1 cellular context compared by ENCODE assay signal in the genomic region with DNA sequence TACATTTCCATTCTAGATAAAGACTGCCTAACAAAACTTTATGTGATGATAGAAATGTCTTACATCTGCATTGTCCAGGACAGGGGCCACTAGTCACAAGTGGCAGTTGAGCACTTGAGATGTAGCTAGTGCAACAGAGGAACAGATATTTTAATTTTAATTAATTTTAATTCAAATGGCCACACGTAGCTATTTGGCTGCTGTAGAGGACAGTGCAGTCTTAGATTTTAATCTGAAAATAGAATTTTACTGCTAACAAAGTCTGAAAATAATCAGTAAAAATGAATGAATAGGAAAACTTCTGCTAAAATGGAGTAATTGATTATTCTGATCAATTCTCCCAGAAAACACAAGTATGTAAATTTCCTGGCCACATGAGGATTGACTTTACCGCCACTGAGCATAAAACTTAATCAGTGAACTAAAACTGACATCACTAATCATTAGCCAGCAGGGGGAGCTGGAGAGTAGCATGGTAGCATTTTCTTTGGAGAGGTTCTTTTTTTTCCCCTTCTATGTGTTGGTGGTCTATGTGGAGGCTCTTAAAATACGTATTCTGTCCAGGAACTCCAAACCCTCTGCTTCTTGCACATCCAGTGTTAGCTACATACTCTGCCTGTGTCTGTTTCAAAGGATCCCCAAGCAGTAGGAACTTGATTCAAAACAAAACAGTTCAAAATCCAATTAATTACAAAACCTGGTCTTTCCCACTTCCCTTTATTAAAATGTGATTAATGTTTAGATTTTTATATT.
TF ChIP-seq lines count a peak whose summit lies in the region.

No MANE protein-coding gene starts in this region.

TF ChIP-seq in HCT116, 20 proteins besides CTCF, POLR2A, EP300 and RAD21 (continued from another document):
- TF ChIP-seq, protein P1, sequence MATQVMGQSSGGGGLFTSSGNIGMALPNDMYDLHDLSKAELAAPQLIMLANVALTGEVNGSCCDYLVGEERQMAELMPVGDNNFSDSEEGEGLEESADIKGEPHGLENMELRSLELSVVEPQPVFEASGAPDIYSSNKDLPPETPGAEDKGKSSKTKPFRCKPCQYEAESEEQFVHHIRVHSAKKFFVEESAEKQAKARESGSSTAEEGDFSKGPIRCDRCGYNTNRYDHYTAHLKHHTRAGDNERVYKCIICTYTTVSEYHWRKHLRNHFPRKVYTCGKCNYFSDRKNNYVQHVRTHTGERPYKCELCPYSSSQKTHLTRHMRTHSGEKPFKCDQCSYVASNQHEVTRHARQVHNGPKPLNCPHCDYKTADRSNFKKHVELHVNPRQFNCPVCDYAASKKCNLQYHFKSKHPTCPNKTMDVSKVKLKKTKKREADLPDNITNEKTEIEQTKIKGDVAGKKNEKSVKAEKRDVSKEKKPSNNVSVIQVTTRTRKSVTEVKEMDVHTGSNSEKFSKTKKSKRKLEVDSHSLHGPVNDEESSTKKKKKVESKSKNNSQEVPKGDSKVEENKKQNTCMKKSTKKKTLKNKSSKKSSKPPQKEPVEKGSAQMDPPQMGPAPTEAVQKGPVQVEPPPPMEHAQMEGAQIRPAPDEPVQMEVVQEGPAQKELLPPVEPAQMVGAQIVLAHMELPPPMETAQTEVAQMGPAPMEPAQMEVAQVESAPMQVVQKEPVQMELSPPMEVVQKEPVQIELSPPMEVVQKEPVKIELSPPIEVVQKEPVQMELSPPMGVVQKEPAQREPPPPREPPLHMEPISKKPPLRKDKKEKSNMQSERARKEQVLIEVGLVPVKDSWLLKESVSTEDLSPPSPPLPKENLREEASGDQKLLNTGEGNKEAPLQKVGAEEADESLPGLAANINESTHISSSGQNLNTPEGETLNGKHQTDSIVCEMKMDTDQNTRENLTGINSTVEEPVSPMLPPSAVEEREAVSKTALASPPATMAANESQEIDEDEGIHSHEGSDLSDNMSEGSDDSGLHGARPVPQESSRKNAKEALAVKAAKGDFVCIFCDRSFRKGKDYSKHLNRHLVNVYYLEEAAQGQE (IDR thresholded peaks at IDR 0.05; ENCODE audit: low read depth): no peak
- no peak for TF ChIP-seq SRF (IDR thresholded peaks at IDR 0.05; ENCODE audit: low read depth)
